Comparison of ENCODE assay signal across 8 cellular contexts in the genomic region with DNA sequence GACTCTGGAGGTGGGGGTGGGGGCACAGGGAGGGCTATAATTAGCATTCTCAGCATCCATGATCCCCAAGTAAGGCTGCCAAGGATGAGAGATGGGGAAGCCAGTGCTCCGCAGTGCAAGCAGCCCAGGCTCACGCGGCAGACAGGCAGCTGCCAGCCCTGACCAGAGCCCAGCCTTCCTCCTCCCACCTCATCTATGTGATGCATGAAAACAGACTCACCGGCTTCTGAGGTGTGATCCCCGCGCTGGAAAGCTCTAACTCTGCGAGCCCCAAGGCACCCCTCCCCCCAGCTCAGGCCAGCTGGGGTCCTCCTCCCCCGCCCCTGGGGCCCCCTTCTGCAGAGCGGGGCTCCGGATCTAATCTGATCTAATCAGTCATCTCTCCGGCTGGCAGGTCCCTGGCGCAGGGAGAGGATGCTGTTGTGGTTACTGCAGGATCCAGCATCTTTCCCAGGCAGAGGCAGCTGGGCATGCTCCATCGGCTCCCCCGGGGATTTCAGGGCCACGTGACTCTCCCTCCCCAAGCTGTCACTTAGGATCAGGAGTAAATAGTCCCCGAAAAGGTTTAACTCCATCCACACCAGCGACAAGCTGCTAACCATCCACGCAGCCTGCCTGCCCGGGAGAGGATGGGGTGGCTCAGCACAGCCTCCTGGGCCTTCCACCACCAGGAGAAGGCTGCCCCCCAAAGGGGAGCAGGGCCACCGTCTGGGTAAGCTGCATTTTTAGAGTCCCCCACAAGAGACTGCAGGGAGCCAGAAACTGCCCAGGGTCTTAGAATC. TPM values are rescaled to one million over a fixed set of nuclear protein-coding genes. Genes with fewer than 3 reads are reported as not detected.
A peak's percentile ranks its signal among the peaks of the same experiment; 100 is the strongest.
DNase-seq lines count a peak whose midpoint lies in the region; ATAC-seq, FAIRE-seq and TF ChIP-seq lines count a peak whose summit lies in the region.
"Had no signal": no experiment of that assay in that cellular context is flagged by ENCODE, and none has a peak within 500 bp of the region (broad histone marks: within the 10 kb centered on the region; RNA-seq: fewer than 3 reads in every experiment).

A gene with protein sequence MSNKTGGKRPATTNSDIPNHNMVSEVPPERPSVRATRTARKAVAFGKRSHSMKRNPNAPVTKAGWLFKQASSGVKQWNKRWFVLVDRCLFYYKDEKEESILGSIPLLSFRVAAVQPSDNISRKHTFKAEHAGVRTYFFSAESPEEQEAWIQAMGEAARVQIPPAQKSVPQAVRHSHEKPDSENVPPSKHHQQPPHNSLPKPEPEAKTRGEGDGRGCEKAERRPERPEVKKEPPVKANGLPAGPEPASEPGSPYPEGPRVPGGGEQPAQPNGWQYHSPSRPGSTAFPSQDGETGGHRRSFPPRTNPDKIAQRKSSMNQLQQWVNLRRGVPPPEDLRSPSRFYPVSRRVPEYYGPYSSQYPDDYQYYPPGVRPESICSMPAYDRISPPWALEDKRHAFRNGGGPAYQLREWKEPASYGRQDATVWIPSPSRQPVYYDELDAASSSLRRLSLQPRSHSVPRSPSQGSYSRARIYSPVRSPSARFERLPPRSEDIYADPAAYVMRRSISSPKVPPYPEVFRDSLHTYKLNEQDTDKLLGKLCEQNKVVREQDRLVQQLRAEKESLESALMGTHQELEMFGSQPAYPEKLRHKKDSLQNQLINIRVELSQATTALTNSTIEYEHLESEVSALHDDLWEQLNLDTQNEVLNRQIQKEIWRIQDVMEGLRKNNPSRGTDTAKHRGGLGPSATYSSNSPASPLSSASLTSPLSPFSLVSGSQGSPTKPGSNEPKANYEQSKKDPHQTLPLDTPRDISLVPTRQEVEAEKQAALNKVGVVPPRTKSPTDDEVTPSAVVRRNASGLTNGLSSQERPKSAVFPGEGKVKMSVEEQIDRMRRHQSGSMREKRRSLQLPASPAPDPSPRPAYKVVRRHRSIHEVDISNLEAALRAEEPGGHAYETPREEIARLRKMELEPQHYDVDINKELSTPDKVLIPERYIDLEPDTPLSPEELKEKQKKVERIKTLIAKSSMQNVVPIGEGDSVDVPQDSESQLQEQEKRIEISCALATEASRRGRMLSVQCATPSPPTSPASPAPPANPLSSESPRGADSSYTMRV (minus strand): TSS at position 456 of the 782 bp plus-strand sequence. CDS start 86,202 bp downstream, outside the sequence.

- H3K9me3 Mint-ChIP-seq in neural progenitor cell, result no peaks in the 10 kb centered on the region

- 0 out of 2 replicates have a peak, but pooled peaks have one; percentile 31 for TF ChIP-seq CTCF in PC-9 (conservative IDR thresholded peaks at IDR 0.05)
- peak; percentile 61 to 63 for TF ChIP-seq CTCF in fibroblast of lung (conservative IDR thresholded peaks at IDR 0.05 in 1 of 2, IDR thresholded peaks at IDR 0.05 in 1 of 2; ENCODE audit: low read depth in 1 of 2, low read length in 2 of 2)
- TF ChIP-seq CTCF in neural progenitor cell (IDR thresholded peaks at IDR 0.05), result peak; percentile 41
- TF ChIP-seq CTCF in lower lobe of right lung (IDR thresholded peaks at IDR 0.05), result no peak

- H3K9ac ChIP-seq in fibroblast of lung (ENCODE audit: insufficient read depth, low read length) (peak within 1 kb of the TSS; percentile 41), neural progenitor cell (no peak within 1 kb of the TSS)

- 0 out of 2 replicates have a peak, but pooled peaks cover 3% of the 10 kb centered on the region for H3K4me1 ChIP-seq in PC-9 (replicated peaks; ENCODE audit: insufficient read depth)
- H3K4me1 ChIP-seq in fibroblast of lung (ENCODE audit: control insufficient read depth, extremely low read depth, insufficient read depth, low read length), result peaks cover 10% of the 10 kb centered on the region
- peaks cover 31% of the 10 kb centered on the region for H3K4me1 ChIP-seq in neural progenitor cell
- H3K4me1 ChIP-seq in lower lobe of right lung, result peaks cover 18% of the 10 kb centered on the region

- peak within 1 kb of the TSS; percentile 81 for H3K4me3 Mint-ChIP-seq in neural progenitor cell

- BruUV-seq in PC-9 (replicated peaks; lab: Mats Ljungman, UMichigan), result no TSS peak

- H3K4me2 ChIP-seq in PC-9 (no peak within 1 kb of the TSS), fibroblast of lung (ENCODE audit: extremely low read depth, insufficient read depth, low read length) (peak within 1 kb of the TSS; percentile 42), neural progenitor cell (peak within 1 kb of the TSS; percentile 72)

- H4K20me1 ChIP-seq in PC-9 (ENCODE audit: insufficient read depth) (no peaks in the 10 kb centered on the region), fibroblast of lung (ENCODE audit: control insufficient read depth, extremely low read depth, insufficient read depth, low read length) (no peaks in the 10 kb centered on the region), neural progenitor cell (ENCODE audit: low read depth) (no peaks in the 10 kb centered on the region)

- H3K27ac ChIP-seq in PC-9, result no peak within 1 kb of the TSS
- H3K27ac ChIP-seq in fibroblast of lung (ENCODE audit: insufficient read depth, low read length), result no peak within 1 kb of the TSS
- no peak within 1 kb of the TSS for H3K27ac ChIP-seq in neural progenitor cell
- H3K27ac ChIP-seq in lower lobe of right lung, result no peak within 1 kb of the TSS
- H3K27ac ChIP-seq: skin epidermis had no signal

- H3K4me3 ChIP-seq in PC-9, result no peak within 1 kb of the TSS
- peak within 1 kb of the TSS in 3 of 4 experiments; percentile 3 to 30 (median 16) for H3K4me3 ChIP-seq in fibroblast of lung (replicated peaks in 1 of 4; ENCODE audit: control extremely low read depth in 1 of 4, insufficient read depth in 1 of 4, low read depth in 3 of 4, low read length in 4 of 4)
- peak within 1 kb of the TSS; percentile 38 for H3K4me3 ChIP-seq in neural progenitor cell
- no peak within 1 kb of the TSS for H3K4me3 ChIP-seq in lower lobe of right lung
- H3K4me3 ChIP-seq: skin epidermis had no signal

- CTCF ChIA-PET in PC-9 (lab: Charles Lee), result no interaction called here

- H3K27me3 Mint-ChIP-seq in neural progenitor cell (ENCODE audit: insufficient read depth, low read depth), result peaks cover 5% of the 10 kb centered on the region

- H3F3A ChIP-seq in PC-9 (ENCODE audit: insufficient read depth, low read depth) (no peaks in the 10 kb centered on the region), neural progenitor cell (ENCODE audit: low read depth) (peaks cover 27% of the 10 kb centered on the region)

- H3K27ac Mint-ChIP-seq in neural progenitor cell, result peak within 1 kb of the TSS; percentile 81

- POLR2A ChIA-PET in PC-9 (lab: Charles Lee; ENCODE audit: unreplicated experiment), result no interaction called here

- no peaks in the 10 kb centered on the region for H3K36me3 ChIP-seq in PC-9 (ENCODE audit: low read depth)
- H3K36me3 ChIP-seq in fibroblast of lung (ENCODE audit: control insufficient read depth, insufficient read depth, low read length), result no peaks in the 10 kb centered on the region
- H3K36me3 ChIP-seq in neural progenitor cell, result no peaks in the 10 kb centered on the region
- H3K36me3 ChIP-seq in lower lobe of right lung, result no peaks in the 10 kb centered on the region

- H3K27me3 ChIP-seq in PC-9 (ENCODE audit: insufficient read depth, low read depth) (no peaks in the 10 kb centered on the region), fibroblast of lung (ENCODE audit: control insufficient read depth, insufficient read depth, low read length) (peaks cover 2% of the 10 kb centered on the region), neural progenitor cell (peaks cover 24% of the 10 kb centered on the region), lower lobe of right lung (ENCODE audit: low read depth) (peaks cover 10% of the 10 kb centered on the region)

- H3K9me3 ChIP-seq in PC-9 (ENCODE audit: insufficient read depth, low read depth) (no peaks in the 10 kb centered on the region), fibroblast of lung (ENCODE audit: control insufficient read depth, insufficient read depth, low read depth, low read length) (no peaks in the 10 kb centered on the region), neural progenitor cell (ENCODE audit: low read depth) (no peaks in the 10 kb centered on the region), lower lobe of right lung (no peaks in the 10 kb centered on the region)

- H2AFZ ChIP-seq in PC-9 (no peak within 1 kb of the TSS), fibroblast of lung (ENCODE audit: low read length) (peak within 1 kb of the TSS; percentile 10), neural progenitor cell (replicated peaks) (peak within 1 kb of the TSS; percentile 35)

- intact Hi-C loops in PC-9 (cut with micrococcal nuclease; ENCODE audit: unreplicated experiment) (loop anchor here (5.0 kb wide), 1 partner anchor 72 kb away; no protein-coding TSS in a partner anchor), lower lobe of right lung (cut with DNase I) (loop anchor here (10.0 kb wide), 1 partner anchor 195 kb away; the partner anchor contains the start of gene REN)

- peaks cover 62% of the 10 kb centered on the region for H3K4me1 Mint-ChIP-seq in neural progenitor cell

- H3K9me2 ChIP-seq in PC-9 (ENCODE audit: insufficient read depth), result no peaks in the 10 kb centered on the region

- ATAC-seq in HG03196 (IDR thresholded peaks at IDR 0.05; ENCODE audit: unreplicated experiment) (no peak), HG02763 (IDR thresholded peaks at IDR 0.05; ENCODE audit: unreplicated experiment) (no peak), lower lobe of right lung (no peak)

- FAIRE-seq in HTR-8/SVneo (lab: Jason Lieb, UNC), result peak; percentile 16

- peak; percentile 65 for DNase-seq in HTR-8/SVneo (ENCODE audit: insufficient read length, low spot score)
- peak; percentile 18 to 30 for DNase-seq in PC-9
- DNase-seq in fibroblast of lung (ENCODE audit: low read depth in 2 of 2), result peak; percentile 33 to 70
- peak; percentile 71 for DNase-seq in neural progenitor cell (ENCODE audit: low spot score)
- DNase-seq in lower lobe of right lung, result no peak

- peaks cover 70% of the 10 kb centered on the region for H3K79me2 ChIP-seq in PC-9 (ENCODE audit: low read depth)
- no peaks in the 10 kb centered on the region for H3K79me2 ChIP-seq in fibroblast of lung (ENCODE audit: control insufficient read depth, insufficient read depth, low read length)
- no peaks in the 10 kb centered on the region for H3K79me2 ChIP-seq in neural progenitor cell (ENCODE audit: low read depth)

- H3K36me3 Mint-ChIP-seq in neural progenitor cell, result no peaks in the 10 kb centered on the region

RNA-seq across cellular contexts. Expression of the gene that starts here (rescaled TPM):
- total RNA-seq in PC-9 (2021), result 52.0 and 53.1 TPM in 2 replicates
- 1.5 and 3.8 TPM in 2 replicates for total RNA-seq in fibroblast of lung
- 1.6 and 4.3 TPM in 2 replicates for polyA plus RNA-seq in fibroblast of lung
- 2.8 and 6.7 TPM in 2 replicates for polyA plus RNA-seq in fibroblast of lung (2012)
- polyA minus RNA-seq in fibroblast of lung (ENCODE audit: low replicate concordance), result 4.9 and 14.1 TPM in 2 replicates
- total RNA-seq in neural progenitor cell (ENCODE audit: low replicate concordance), result 0.58 and 1.5 TPM in 2 replicates
- 7.6 TPM for total RNA-seq in lower lobe of right lung

Comparison
In these comparisons a context has a peak if more than half of its experiments do, and no peak if none do; other contexts are left out.
1. H3K4me3 ChIP-seq: peak in fibroblast of lung (3 of 4) and neural progenitor cell (single experiment); none in PC-9 (single experiment) and lower lobe of right lung (single experiment).